In genomic region chr2:138777996-138778395, GRCh38 we compare ENCODE assay signal across 17 cellular contexts. TPM values are rescaled to one million over a fixed set of nuclear protein-coding genes. Genes with fewer than 3 reads are reported as not detected.
DNase-seq lines count a peak whose midpoint lies in the region; ATAC-seq, FAIRE-seq and TF ChIP-seq lines count a peak whose summit lies in the region.
"Had no signal": no experiment of that assay in that cellular context is flagged by ENCODE, and none has a peak within 500 bp of the region (broad histone marks: within the 10 kb centered on the region; RNA-seq: fewer than 3 reads in every experiment).

No MANE protein-coding gene starts in this region.

- in situ Hi-C loops in brain microvascular endothelial cell (cut with HindIII; ENCODE audit: low pct_ligation_motif_present, low sequenced_read_pairs), result no loop called here

- intact Hi-C loops in lower lobe of right lung (cut with DNase I), result no loop called here
- intact Hi-C loops in ovary (cut with DNase I), result no loop called here
- intact Hi-C loops in Right ventricle myocardium superior (cut with DNase I), result no loop called here

- H3K27me3 ChIP-seq in brain microvascular endothelial cell (replicated peaks) (peaks cover 37% of the 10 kb centered on the region), lower lobe of right lung (ENCODE audit: low read depth) (peaks cover 58% of the 10 kb centered on the region), ovary (no peaks in the 10 kb centered on the region)

- H3K9me3 ChIP-seq in lower lobe of right lung (no peaks in the 10 kb centered on the region), ovary (no peaks in the 10 kb centered on the region)

- FAIRE-seq in GM12891 (lab: Jason Lieb, UNC), result no peak
- FAIRE-seq: kidney had no signal

- DNase-seq in Daoy (ENCODE audit: low read depth), result peak; percentile 70
- DNase-seq in HuH-7 (ENCODE audit: low spot score), result peak; percentile 62
- peak; percentile 1 for DNase-seq in brain microvascular endothelial cell
- no peak for DNase-seq in lower lobe of right lung
- DNase-seq in NCI-H345 (lab: John Stamatoyannopoulos, UW), result no peak
- DNase-seq in GM12891 (ENCODE audit: insufficient read length, low spot score), result no peak
- DNase-seq in ovary, result no peak
- no peak for DNase-seq in Right ventricle myocardium superior
- DNase-seq: activated CD8-positive, alpha-beta T cell treated with anti-CD3 and anti-CD28 coated beads, Interleukin-2, amount 10 ng/mL, durations not matched to agents 7 days and 5 days; activated naive CD8-positive, alpha-beta T cell treated with anti-CD3 and anti-CD28 coated beads for 36 hours; CD8-positive, alpha-beta memory T cell; effector CD8-positive, alpha-beta T cell; Karpas-422; kidney; NCI-H774; stimulated activated CD4-positive, alpha-beta T cell treated with anti-CD3 and anti-CD28 coated beads, Interleukin-2, amount 100 ng/mL, for 48 hours had no signal

- no peak overlapping the region for H3K27ac ChIP-seq in brain microvascular endothelial cell
- H3K27ac ChIP-seq in lower lobe of right lung, result no peak overlapping the region
- H3K27ac ChIP-seq in ovary, result no peak overlapping the region

- TF ChIP-seq EP300 in ovary (IDR thresholded peaks at IDR 0.05), result no peak

- 0 to 16% (median 8%) methylated on average over 2 of the region's 2 CpGs for WGBS in ovary, 3 donors

- H3K4me1 ChIP-seq in lower lobe of right lung (peaks cover 15% of the 10 kb centered on the region), ovary (ENCODE audit: insufficient read depth) (no peaks in the 10 kb centered on the region)

- peak; percentile 37 to 70 for ATAC-seq in lower lobe of right lung
- no peak for ATAC-seq in Right ventricle myocardium superior (ENCODE audit: poor library complexity)
- ATAC-seq: activated CD8-positive, alpha-beta T cell treated with anti-CD3 and anti-CD28 coated beads, Interleukin-2, amount 10 ng/mL, durations not matched to agents 7 days and 5 days had no signal

- TF ChIP-seq CTCF in brain microvascular endothelial cell (IDR thresholded peaks at IDR 0.05; ENCODE audit: low read depth, low read length, missing control alignments) (no peak), lower lobe of right lung (IDR thresholded peaks at IDR 0.05) (no peak), ovary (IDR thresholded peaks at IDR 0.05) (no peak)

- no peak overlapping the region for H3K4me3 ChIP-seq in brain microvascular endothelial cell (ENCODE audit: low read depth, low read length)
- no peak overlapping the region for H3K4me3 ChIP-seq in lower lobe of right lung
- no peak overlapping the region for H3K4me3 ChIP-seq in ovary

- H3K36me3 ChIP-seq in brain microvascular endothelial cell (replicated peaks) (no peaks in the 10 kb centered on the region), lower lobe of right lung (no peaks in the 10 kb centered on the region), ovary (no peaks in the 10 kb centered on the region)

- no peak for TF ChIP-seq POLR2A in GM12891 (IDR thresholded peaks at IDR 0.05; ENCODE audit: low read depth, low read length)
- no peak for TF ChIP-seq POLR2A in ovary (IDR thresholded peaks at IDR 0.05)

TF ChIP-seq in GM12891, 5 proteins besides CTCF, POLR2A, EP300 and RAD21:
- TF ChIP-seq TAF1 (IDR thresholded peaks at IDR 0.05; ENCODE audit: low read depth, low read length) (no peak), POLR2AphosphoS5 (IDR thresholded peaks at IDR 0.05; ENCODE audit: low read depth, low read length) (no peak), PAX5 (IDR thresholded peaks at IDR 0.05; ENCODE audit: insufficient read depth, low read length, severe bottlenecking) (no peak), SPI1 (IDR thresholded peaks at IDR 0.05; ENCODE audit: low read depth, low read length) (no peak)

RNA-seq across cellular contexts. Expression of gene NXPH2, which starts 2.2 kb away (rescaled TPM):
- 1.4 and 5.6 TPM in 2 replicates for total RNA-seq in Daoy (2014; rRNA removed; shearing (Covaris generic))
- not detected for total RNA-seq in lower lobe of right lung
- not detected for polyA plus RNA-seq in GM12891 (2012; ENCODE audit: low read depth, missing spikeins)
- 10 to 100 TPM in 1 of 7 donors, 1 to 10 TPM in 6; 1.2 to 10.0 (median 2.5) TPM for total RNA-seq in ovary
- 1 to 10 TPM in 1 of 2 donors, under 1 TPM in 1; 0.67 to 3.2 TPM for polyA plus RNA-seq in ovary
- total RNA-seq in Right ventricle myocardium superior, result not detected
- total RNA-seq: activated CD8-positive, alpha-beta T cell treated with anti-CD3 and anti-CD28 coated beads, Interleukin-2, amount 10 ng/mL, durations not matched to agents 7 days and 5 days; activated naive CD8-positive, alpha-beta T cell treated with anti-CD3 and anti-CD28 coated beads for 36 hours; CD8-positive, alpha-beta memory T cell; osteoblast had no signal
- polyA plus RNA-seq: CD8-positive, alpha-beta memory T cell had no signal

Comparison
In these comparisons a context has a peak if more than half of its experiments do, and no peak if none do; other contexts are left out.
1. DNase-seq: peak in Daoy (single experiment), HuH-7 (single experiment) and brain microvascular endothelial cell (single experiment); none in lower lobe of right lung (single experiment), NCI-H345 (single experiment), GM12891 (single experiment), ovary (0 of 5) and Right ventricle myocardium superior (single experiment).